In the genomic region with DNA sequence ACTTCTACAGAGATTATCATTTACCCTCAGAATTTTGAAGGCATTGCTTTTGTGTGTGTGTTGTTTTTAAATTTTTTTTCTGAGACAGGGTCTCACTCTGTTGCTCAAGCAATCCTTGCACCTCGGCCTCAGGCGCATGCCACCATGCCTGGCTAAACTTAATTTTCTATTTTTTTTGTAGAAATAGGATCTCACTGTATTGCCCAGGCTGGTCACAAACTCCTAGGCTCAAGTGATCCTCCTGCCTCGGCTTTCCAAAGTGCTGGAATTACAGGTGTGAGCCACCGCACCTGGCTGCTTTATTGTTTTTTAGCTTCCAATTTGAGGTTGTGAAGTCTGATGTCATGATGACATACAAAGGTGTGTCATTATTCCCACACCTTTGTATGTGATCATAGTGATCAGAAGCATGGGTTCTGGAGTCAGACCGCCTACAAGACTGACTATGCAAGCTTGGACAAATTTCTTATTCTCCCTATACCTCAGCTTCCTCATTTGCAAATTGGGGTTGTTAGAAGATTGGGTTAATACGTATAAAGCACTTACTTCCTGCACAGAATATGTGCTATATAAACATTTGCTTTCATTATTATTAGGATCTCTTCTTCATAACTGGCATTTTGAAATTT, we compare ENCODE assay signal across 17 cellular contexts. TPM values are rescaled to one million over a fixed set of nuclear protein-coding genes. Genes with fewer than 3 reads are reported as not detected.
DNase-seq lines count a peak whose midpoint lies in the region; ATAC-seq and TF ChIP-seq lines count a peak whose summit lies in the region.
"Had no signal": no experiment of that assay in that cellular context is flagged by ENCODE, and none has a peak within 500 bp of the region (broad histone marks: within the 10 kb centered on the region; RNA-seq: fewer than 3 reads in every experiment).

No MANE protein-coding gene starts in this region.

- TF ChIP-seq POLR2A in NB4 (IDR thresholded peaks at IDR 0.05; ENCODE audit: extremely low read depth, insufficient read length) = no peak

- no peak overlapping the region for H3K4me3 ChIP-seq in NB4 (ENCODE audit: low read depth, low read length)
- no peak overlapping the region for H3K4me3 ChIP-seq in tibial artery

- peaks cover 0 to 15% (median 10%) of the 10 kb centered on the region in 3 donors for H3K36me3 ChIP-seq in tibial artery

- peaks cover 0 to 14% (median 10%) of the 10 kb centered on the region in 4 donors for H3K4me1 ChIP-seq in tibial artery

- H3K27me3 ChIP-seq in tibial artery = no peaks in the 10 kb centered on the region

- no peak for TF ChIP-seq CTCF in NB4 (IDR thresholded peaks at IDR 0.05; ENCODE audit: low read depth, low read length)
- no peak for TF ChIP-seq CTCF in tibial artery (IDR thresholded peaks at IDR 0.05)

- no peak overlapping the region for H3K27ac ChIP-seq in tibial artery

- H3K9me3 ChIP-seq in tibial artery = no peaks in the 10 kb centered on the region

- ATAC-seq in esophagus mucosa (peak; percentile 52), GM18519 (IDR thresholded peaks at IDR 0.05; ENCODE audit: low FRiP score, unreplicated experiment) (no peak)

- intact Hi-C loops in tibial artery (cut with DNase I; ENCODE audit: low total_unique reads) = no loop called here

- DNase-seq in SKM-1 treated with dmso at 0.1 percent for 144 hours (lab: John Stamatoyannopoulos, UW; ENCODE audit: unreplicated experiment) = peak; percentile 46
- DNase-seq in SKM-1 (lab: John Stamatoyannopoulos, UW; ENCODE audit: unreplicated experiment) = no peak
- peak; percentile 42 for DNase-seq in NB4 (ENCODE audit: low read depth)
- DNase-seq in hippocampal formation (lab: John Stamatoyannopoulos, UW) = no peak
- DNase-seq in SHP77 (lab: John Stamatoyannopoulos, UW) = no peak
- no peak for DNase-seq in tibial artery
- DNase-seq: CD4-positive, CD25-positive, alpha-beta regulatory T cell; DMS79 treated with DMSO at 0.1 percent for 48 hours; GF-D8; H9; NCI-H1092 treated with DMSO at 0.1 percent for 48 hours; NCI-H1694 treated with DMSO at 0.1 percent for 48 hours; NCI-H345; NCI-H748 treated with DMSO at 0.1 percent for 48 hours; SHP77 treated with DMSO at 0.1 percent for 48 hours had no signal

RNA-seq across cellular contexts. Expression of a gene that starts 5.8 kb away (rescaled TPM):
- total RNA-seq in esophagus mucosa = 21.6 TPM

RNA-seq across cellular contexts. Expression of a gene that starts 10.0 kb away (rescaled TPM):
- 49.0 TPM for total RNA-seq in esophagus mucosa

RNA-seq across cellular contexts. Expression of a gene that starts 32.4 kb away (rescaled TPM):
- total RNA-seq in esophagus mucosa = 3.2 TPM

RNA-seq across cellular contexts. Expression of a gene that starts 32.7 kb away (rescaled TPM):
- total RNA-seq in esophagus mucosa = 2.0 TPM
- total RNA-seq: H9 had no signal

RNA-seq across cellular contexts. Expression of a gene that starts 44.6 kb away (rescaled TPM):
- 2.6 TPM for total RNA-seq in esophagus mucosa

Comparison
In these comparisons a context has a peak if more than half of its experiments do, and no peak if none do; other contexts are left out.
1. DNase-seq: peak in SKM-1 treated with dmso at 0.1 percent for 144 hours (single experiment) and NB4 (single experiment); none in SKM-1 (single experiment), hippocampal formation (0 of 2), SHP77 (0 of 2) and tibial artery (0 of 2).